1 cellular context compared by ENCODE assay signal in the genomic region with DNA sequence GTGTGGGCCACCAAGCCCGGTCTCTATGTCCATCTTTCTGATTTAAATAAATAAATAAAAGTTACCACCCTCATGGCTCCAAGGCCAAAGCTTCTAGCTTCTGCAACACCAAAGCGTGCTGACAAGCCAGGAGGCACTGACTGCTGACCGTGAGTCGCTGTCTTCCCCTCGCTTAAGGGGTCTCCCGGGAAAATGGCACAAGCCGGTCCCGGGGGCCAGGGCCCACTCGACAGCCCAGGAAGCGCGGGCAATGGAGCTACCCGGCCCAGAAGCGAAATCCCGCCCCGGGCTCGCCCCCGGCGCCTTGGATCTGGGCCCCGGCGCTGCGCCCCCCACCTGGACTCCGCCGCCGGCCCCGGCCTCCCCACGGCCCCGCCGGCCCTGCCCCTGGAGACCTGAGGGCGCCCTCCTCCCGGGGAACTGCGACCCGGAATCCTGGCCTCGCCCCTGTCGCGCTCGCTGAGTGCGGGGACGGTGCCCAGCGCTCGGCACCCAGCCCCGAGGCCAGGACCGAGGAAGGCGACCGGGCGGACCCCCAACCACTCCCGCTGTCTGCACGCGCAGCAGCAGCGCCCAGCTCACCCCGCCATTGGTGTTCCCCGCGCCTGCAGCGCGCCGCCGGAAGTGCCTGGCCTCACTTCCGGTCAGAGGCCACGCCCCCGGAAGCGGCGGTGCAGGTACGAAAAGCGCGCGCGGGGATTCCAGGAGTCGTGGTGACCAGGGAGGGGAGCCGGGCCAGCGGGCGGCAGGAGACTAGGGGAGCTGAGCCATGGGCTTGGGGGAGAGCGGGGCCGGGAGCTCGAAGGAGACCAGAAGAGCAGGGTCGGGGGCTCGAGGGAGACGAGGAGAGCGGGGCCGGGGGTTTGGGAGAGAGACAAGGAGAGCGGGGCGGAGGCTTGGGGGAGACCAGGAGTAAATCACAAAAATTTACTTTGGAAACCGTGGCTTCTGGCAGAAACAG.
TF ChIP-seq lines count a peak whose summit lies in the region.

Gene MRM2 (minus strand): TSS at position 626 of the 961 bp plus-strand sequence. CDS start 36 bp downstream, at position 590.
Gene NUDT1 (plus strand): TSS at position 647 of the 961 bp plus-strand sequence. CDS start 2,349 bp downstream, outside the sequence.

TF ChIP-seq in HepG2, 621 proteins besides CTCF, POLR2A, EP300 and RAD21 (continued from another document):
- TF ChIP-seq, protein P1, sequence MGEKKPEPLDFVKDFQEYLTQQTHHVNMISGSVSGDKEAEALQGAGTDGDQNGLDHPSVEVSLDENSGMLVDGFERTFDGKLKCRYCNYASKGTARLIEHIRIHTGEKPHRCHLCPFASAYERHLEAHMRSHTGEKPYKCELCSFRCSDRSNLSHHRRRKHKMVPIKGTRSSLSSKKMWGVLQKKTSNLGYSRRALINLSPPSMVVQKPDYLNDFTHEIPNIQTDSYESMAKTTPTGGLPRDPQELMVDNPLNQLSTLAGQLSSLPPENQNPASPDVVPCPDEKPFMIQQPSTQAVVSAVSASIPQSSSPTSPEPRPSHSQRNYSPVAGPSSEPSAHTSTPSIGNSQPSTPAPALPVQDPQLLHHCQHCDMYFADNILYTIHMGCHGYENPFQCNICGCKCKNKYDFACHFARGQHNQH (CRISPR knock-in tag; IDR thresholded peaks at IDR 0.05) = peak; percentile 55; the same call in 1 of the 2 replicates
- TF ChIP-seq JUND (CRISPR knock-in tag; IDR thresholded peaks at IDR 0.05) (no peak), GATAD1 (CRISPR knock-in tag; IDR thresholded peaks at IDR 0.05) (peak; percentile 97), KLF16 (CRISPR knock-in tag; IDR thresholded peaks at IDR 0.05) (peak in 1 of 2 experiments; percentile 82; a peak in 2 of 4 replicates), ZSCAN31 (CRISPR knock-in tag; IDR thresholded peaks at IDR 0.05; ENCODE audit: low read depth) (no peak), ZNF746 (CRISPR knock-in tag; IDR thresholded peaks at IDR 0.05) (no peak), ZNF891 (CRISPR knock-in tag; IDR thresholded peaks at IDR 0.05) (peak; percentile 90), KLF15 (CRISPR knock-in tag; IDR thresholded peaks at IDR 0.05; ENCODE audit: borderline replicate concordance) (no peak), HMGA1 (CRISPR knock-in tag; conservative IDR thresholded peaks at IDR 0.05) (no peak), PHB2 (IDR thresholded peaks at IDR 0.05; ENCODE audit: partially characterized antibody) (no peak), ZNF317 (CRISPR knock-in tag; IDR thresholded peaks at IDR 0.05) (no peak), ZSCAN30 (CRISPR knock-in tag; IDR thresholded peaks at IDR 0.05) (peak; percentile 85; the same call in 1 of the 2 replicates), MZF1 (CRISPR knock-in tag; IDR thresholded peaks at IDR 0.05; ENCODE audit: borderline replicate concordance) (no peak), ZNF329 (CRISPR knock-in tag; IDR thresholded peaks at IDR 0.05; ENCODE audit: low read depth) (peak; percentile 79)
